ENCODE assay signal across 11 cellular contexts in the genomic region with DNA sequence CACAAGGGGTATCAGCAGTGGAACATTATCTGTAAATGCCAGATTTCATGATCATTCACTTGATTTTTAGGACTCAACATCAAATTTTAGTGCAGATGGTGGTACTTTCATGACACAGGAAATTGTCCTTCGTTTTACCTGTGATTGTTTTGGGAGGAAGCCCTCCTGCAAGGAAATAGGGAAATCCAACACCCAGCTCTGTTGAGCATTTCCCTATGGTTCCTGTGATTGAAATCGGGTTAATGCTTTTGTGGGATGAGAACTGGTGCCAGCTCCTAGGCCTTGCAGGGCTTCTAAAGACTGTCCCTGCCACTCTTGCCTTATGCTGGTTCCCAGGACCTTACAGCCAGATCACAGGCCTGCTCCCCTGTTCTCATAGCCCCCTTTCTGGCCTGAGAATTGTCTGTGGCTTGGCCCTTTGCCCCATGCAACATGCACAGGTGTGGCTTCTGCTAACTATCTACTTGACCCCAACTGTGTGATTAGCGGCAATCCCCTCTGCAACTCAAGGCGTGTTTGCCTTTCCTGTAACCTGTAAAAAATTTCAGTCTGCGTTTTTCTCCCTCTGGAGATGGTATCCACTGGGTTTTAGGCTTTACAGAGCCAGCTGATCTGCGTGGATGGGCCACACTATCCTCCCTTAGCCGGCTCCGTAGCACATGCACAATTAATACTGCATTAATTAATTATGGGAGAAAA.
A peak's percentile ranks its signal among the peaks of the same experiment; 100 is the strongest.
DNase-seq lines count a peak whose midpoint lies in the region; ATAC-seq and TF ChIP-seq lines count a peak whose summit lies in the region.
"Had no signal": no experiment of that assay in that cellular context is flagged by ENCODE, and none has a peak within 500 bp of the region (broad histone marks: within the 10 kb centered on the region; RNA-seq: fewer than 3 reads in every experiment).

No MANE protein-coding gene starts in this region.

- peak overlapping the region; percentile 77 for H3K27ac ChIP-seq in muscle layer of colon (ENCODE audit: low read depth, low read length)
- H3K27ac ChIP-seq: SJCRH30 had no signal

- H3K9ac ChIP-seq in muscle layer of colon (ENCODE audit: low read length): no peak overlapping the region

- H3K4me1 ChIP-seq in muscle layer of colon (ENCODE audit: insufficient read depth, low read length) (peaks cover 90% of the 10 kb centered on the region), BE2C (no peaks in the 10 kb centered on the region; the same call in 1 of the 2 replicates)

- H3K4me3 ChIP-seq in muscle layer of colon (ENCODE audit: low read depth in 1 of 2, low read length in 2 of 2) (no peak overlapping the region), BE2C (ENCODE audit: low read depth, low read length) (no peak overlapping the region)
- H3K4me3 ChIP-seq: SJCRH30 had no signal

- no peaks in the 10 kb centered on the region for H3K27me3 ChIP-seq in muscle layer of colon (ENCODE audit: control insufficient read depth in 1 of 2, insufficient read depth in 2 of 2, low read length in 2 of 2)
- H3K27me3 ChIP-seq in BE2C: no peaks in the 10 kb centered on the region
- H3K27me3 ChIP-seq: SJCRH30 had no signal

- H3K9me3 ChIP-seq in muscle layer of colon (ENCODE audit: low read length) (no peaks in the 10 kb centered on the region), BE2C (no peaks in the 10 kb centered on the region)
- H3K9me3 ChIP-seq: SJCRH30 had no signal

- TF ChIP-seq POLR2A in GM18505 (IDR thresholded peaks at IDR 0.05; ENCODE audit: borderline replicate concordance, extremely low read depth, insufficient read depth, insufficient read length): peak; percentile 24

- no peak for TF ChIP-seq CTCF in BE2C (IDR thresholded peaks at IDR 0.05; ENCODE audit: low read depth, low read length)

- DNase-seq in SW480 (ENCODE audit: low spot score): no peak
- DNase-seq in NCI-H146 (lab: John Stamatoyannopoulos, UW): no peak
- no peak for DNase-seq in BE2C
- no peak for DNase-seq in kidney tubule cell (ENCODE audit: low spot score)
- DNase-seq: islet precursor cell, SJCRH30 had no signal

- H3K36me3 ChIP-seq in muscle layer of colon (ENCODE audit: insufficient read depth, low read length) (no peaks in the 10 kb centered on the region), BE2C (no peaks in the 10 kb centered on the region)
- H3K36me3 ChIP-seq: SJCRH30 had no signal

- peak; percentile 48 for ATAC-seq in GM18505 (IDR thresholded peaks at IDR 0.05; ENCODE audit: unreplicated experiment)
- ATAC-seq in GM21447 (IDR thresholded peaks at IDR 0.05; ENCODE audit: unreplicated experiment): peak; percentile 53
- peak; percentile 43 for ATAC-seq in HG03442 (IDR thresholded peaks at IDR 0.05; ENCODE audit: unreplicated experiment)
- ATAC-seq: HCT116 had no signal
